In the genomic region with DNA sequence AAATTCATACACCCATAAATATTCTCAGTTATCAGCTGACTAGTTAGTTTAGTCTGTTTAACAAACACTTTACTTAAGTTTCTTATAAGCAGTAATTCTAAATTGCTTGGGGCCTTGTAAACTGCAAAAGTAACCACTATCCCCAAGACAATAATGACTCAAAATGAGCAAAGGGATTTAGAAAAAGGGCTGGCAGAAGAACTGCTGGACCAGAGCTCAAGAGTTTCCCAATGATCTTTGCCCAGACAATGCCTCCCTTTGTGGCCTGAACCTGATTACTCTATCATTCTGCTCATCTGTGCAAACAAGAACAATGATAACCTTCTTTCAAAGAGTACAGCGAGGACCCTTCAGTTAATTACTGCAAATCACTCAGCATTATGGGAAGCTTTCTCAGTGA, we compare ENCODE assay signal across 13 cellular contexts.
DNase-seq lines count a peak whose midpoint lies in the region; ATAC-seq and TF ChIP-seq lines count a peak whose summit lies in the region.
"Had no signal": no experiment of that assay in that cellular context is flagged by ENCODE, and none has a peak within 500 bp of the region (broad histone marks: within the 10 kb centered on the region; RNA-seq: fewer than 3 reads in every experiment).

No MANE protein-coding gene starts in this region.

- H3K4me3 ChIP-seq in OCI-LY3 (ENCODE audit: low read length) (peak overlapping the region; percentile 55), fibroblast of pulmonary artery (replicated peaks; ENCODE audit: low read depth, low read length) (no peak overlapping the region)
- H3K4me3 ChIP-seq: Peyer's patch, vagina had no signal

- ATAC-seq in GM21367 (IDR thresholded peaks at IDR 0.05; ENCODE audit: unreplicated experiment) (no peak), GM18870 (IDR thresholded peaks at IDR 0.05; ENCODE audit: unreplicated experiment) (no peak)

- no peaks in the 10 kb centered on the region for H3K36me3 ChIP-seq in OCI-LY3 (replicated peaks; ENCODE audit: low read depth, low read length)
- H3K36me3 ChIP-seq: Peyer's patch had no signal

- no peak for TF ChIP-seq CTCF in OCI-LY3 (IDR thresholded peaks at IDR 0.05; ENCODE audit: low read depth, low read length)
- no peak for TF ChIP-seq CTCF in fibroblast of pulmonary artery (IDR thresholded peaks at IDR 0.05; ENCODE audit: low read length, missing control alignments)

- H2AFZ ChIP-seq in OCI-LY3 (ENCODE audit: low read depth, low read length), result no peak overlapping the region

- H4K20me1 ChIP-seq in OCI-LY3 (ENCODE audit: insufficient read depth, low read length), result no peaks in the 10 kb centered on the region

- peak; percentile 89 for DNase-seq in LHCN-M2 (ENCODE audit: low read depth)
- DNase-seq in fibroblast of pulmonary artery (ENCODE audit: low read depth), result peak; percentile 35
- DNase-seq in putamen (ENCODE audit: low spot score), result peak; percentile 73
- DNase-seq in T-helper 1 cell, result no peak
- no peak for DNase-seq in EL
- DNase-seq: activated CD4-positive, CD25-positive, alpha-beta regulatory T cell treated with anti-CD3 and anti-CD28 coated beads, Interleukin-2, amount 50 U/mL, for 72 hours; activated naive CD4-positive, alpha-beta T cell treated with Interleukin-2 at 50 U/mL for 16 hours; effector CD4-positive, alpha-beta T cell; Peyer's patch had no signal

- peaks cover 6% of the 10 kb centered on the region; the same call in 1 of the 2 replicates for H3K27me3 ChIP-seq in OCI-LY3 (ENCODE audit: low read depth, low read length)
- H3K27me3 ChIP-seq: Peyer's patch, vagina had no signal

- H3K4me1 ChIP-seq in OCI-LY3 (ENCODE audit: low read length), result peaks cover 38% of the 10 kb centered on the region
- H3K4me1 ChIP-seq: Peyer's patch had no signal

- peak overlapping the region; percentile 83 for H3K4me2 ChIP-seq in OCI-LY3 (ENCODE audit: low read length)

- H3K79me2 ChIP-seq in OCI-LY3 (ENCODE audit: low read length), result no peaks in the 10 kb centered on the region

- H3K27ac ChIP-seq in OCI-LY3 (ENCODE audit: low read length), result no peak overlapping the region
- H3K27ac ChIP-seq: Peyer's patch, vagina had no signal

- no peaks in the 10 kb centered on the region for H3K9me3 ChIP-seq in OCI-LY3 (ENCODE audit: insufficient read depth, low read length)
- H3K9me3 ChIP-seq: Peyer's patch, vagina had no signal

- H3K9ac ChIP-seq in OCI-LY3 (ENCODE audit: low read length), result no peak overlapping the region

Comparison
In these comparisons a context has a peak if more than half of its experiments do, and no peak if none do; other contexts are left out.
1. DNase-seq: peak in LHCN-M2 (single experiment), fibroblast of pulmonary artery (single experiment) and putamen (single experiment); none in T-helper 1 cell (0 of 5) and EL (single experiment).